8 cellular contexts compared by ENCODE assay signal in the genomic region with DNA sequence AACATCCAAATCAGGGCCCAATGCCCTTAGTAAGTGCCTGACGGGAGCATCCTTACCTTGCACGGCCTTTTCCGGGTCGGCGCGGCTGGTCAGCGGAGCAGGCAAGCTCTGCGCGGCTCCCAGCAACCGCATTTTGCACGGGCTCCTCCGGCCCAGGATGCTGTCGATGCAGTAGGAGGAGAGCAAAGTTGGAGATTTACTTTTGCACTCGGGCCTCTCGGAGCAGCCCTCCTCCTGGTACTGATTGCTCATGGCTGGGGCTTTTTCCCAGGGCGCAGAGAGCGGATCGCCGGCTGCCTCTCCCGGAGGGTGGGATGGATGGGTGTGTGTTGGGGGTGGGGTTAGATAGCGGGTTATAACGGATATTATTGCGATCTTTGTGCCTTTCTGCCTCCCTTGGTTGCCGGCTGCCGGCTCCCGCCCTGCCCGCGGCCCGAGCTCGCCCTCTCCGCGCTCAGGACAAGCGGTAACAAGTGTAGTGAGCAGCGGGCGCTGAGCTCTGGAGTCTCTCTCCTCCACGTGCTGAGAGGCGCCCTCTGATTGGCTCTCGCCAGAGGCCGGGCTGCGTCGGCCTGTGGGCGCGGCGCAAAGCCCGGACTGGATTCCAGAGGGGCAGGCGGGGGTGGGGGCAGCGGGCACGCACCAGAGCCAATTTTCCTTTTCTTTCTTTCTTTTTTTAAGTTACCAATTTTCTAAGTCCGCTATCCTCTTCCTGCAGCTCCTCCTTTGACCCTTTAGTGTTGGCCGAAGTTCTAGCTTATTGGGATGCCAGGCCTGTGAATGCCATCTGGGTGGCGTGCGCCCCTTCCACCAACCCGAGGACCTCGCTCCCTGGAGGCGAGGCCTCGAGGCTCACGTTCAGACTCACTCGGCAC. TPM values are rescaled to one million over a fixed set of nuclear protein-coding genes. Genes with fewer than 3 reads are reported as not detected.
DNase-seq lines count a peak whose midpoint lies in the region; ATAC-seq, FAIRE-seq and TF ChIP-seq lines count a peak whose summit lies in the region.

A gene (minus strand): TSS at position 480 of the 875 bp plus-strand sequence. CDS start 228 bp downstream, at position 252.

- ATAC-seq in natural killer cell: peak; percentile 57 to 61 (median 60)
- ATAC-seq in GM21447 (IDR thresholded peaks at IDR 0.05; ENCODE audit: unreplicated experiment): no peak

- peaks cover 85% of the 10 kb centered on the region for H3K27me3 ChIP-seq in BE2C

- H3K4me1 ChIP-seq in BE2C: no peaks in the 10 kb centered on the region

- TF ChIP-seq CTCF in BE2C (IDR thresholded peaks at IDR 0.05; ENCODE audit: low read depth, low read length) (no peak), GM20000 (IDR thresholded peaks at IDR 0.05; ENCODE audit: extremely low read depth, missing control alignments) (no peak), epithelial cell of esophagus (IDR thresholded peaks at IDR 0.05; ENCODE audit: insufficient read depth, low read depth, low read length, missing control alignments) (no peak), natural killer cell (IDR thresholded peaks at IDR 0.05) (no peak)

- H3K27ac Mint-ChIP-seq in natural killer cell: no peak within 1 kb of the TSS

- intact Hi-C loops in natural killer cell (cut with micrococcal nuclease): no loop called here

- H3K4me3 ChIP-seq in BE2C (ENCODE audit: low read depth, low read length): no peak within 1 kb of the TSS
- no peak within 1 kb of the TSS for H3K4me3 ChIP-seq in epithelial cell of esophagus (ENCODE audit: low read length)

- H3K4me3 Mint-ChIP-seq in natural killer cell: peak within 1 kb of the TSS; percentile 62

- TF ChIP-seq POLR2A in GM12891 (IDR thresholded peaks at IDR 0.05; ENCODE audit: low read depth, low read length): no peak

- H3K27me3 Mint-ChIP-seq in natural killer cell (ENCODE audit: low read depth in 2 of 2): peaks cover 37 to 45% of the 10 kb centered on the region in 2 donors

- DNase-seq in BE2C (peak; percentile 50), GM20000 (ENCODE audit: low spot score) (peak; percentile 82), NCI-H82 treated with DMSO at 0.1 percent for 48 hours (lab: John Stamatoyannopoulos, UW; ENCODE audit: unreplicated experiment) (peak; percentile 25), epithelial cell of esophagus (ENCODE audit: low read depth) (peak; percentile 79), natural killer cell (no peak), NCI-H1694 treated with DMSO at 0.1 percent for 48 hours (lab: John Stamatoyannopoulos, UW) (no peak), GM12891 (ENCODE audit: insufficient read length, low spot score) (no peak)

- H3K4me1 Mint-ChIP-seq in natural killer cell: peaks cover 4 to 22% of the 10 kb centered on the region in 2 donors

- H3K9me3 ChIP-seq in BE2C: no peaks in the 10 kb centered on the region; the same call in 1 of the 2 replicates

- H3K9me3 Mint-ChIP-seq in natural killer cell: no peaks in the 10 kb centered on the region

- no peaks in the 10 kb centered on the region for H3K36me3 Mint-ChIP-seq in natural killer cell

- no peak for FAIRE-seq in GM12891 (lab: Jason Lieb, UNC)

- H3K36me3 ChIP-seq in BE2C: no peaks in the 10 kb centered on the region

TF ChIP-seq in GM12891, 5 proteins besides CTCF, POLR2A, EP300 and RAD21:
- TF ChIP-seq POLR2AphosphoS5 (IDR thresholded peaks at IDR 0.05; ENCODE audit: low read depth, low read length) (no peak), TAF1 (IDR thresholded peaks at IDR 0.05; ENCODE audit: low read depth, low read length) (no peak)
TF ChIP-seq in GM12891: peak in this region for 0.

RNA-seq across cellular contexts. Expression of the gene that starts here (rescaled TPM):
- not detected for polyA plus RNA-seq in BE2C (2012; ENCODE audit: insufficient read depth, insufficient read length, low read depth)
- not detected for total RNA-seq in natural killer cell
- polyA plus RNA-seq in GM12891 (2012; ENCODE audit: low read depth, missing spikeins): not detected

Comparison
In these comparisons a context has a peak if more than half of its experiments do, and no peak if none do; other contexts are left out.
1. Peak in ATAC-seq in natural killer cell; RNA of the gene not detected or under 1 TPM.
2. DNase-seq: peak in BE2C (single experiment), GM20000 (single experiment), NCI-H82 treated with DMSO at 0.1 percent for 48 hours (single experiment) and epithelial cell of esophagus (single experiment); none in natural killer cell (single experiment), NCI-H1694 treated with DMSO at 0.1 percent for 48 hours (single experiment) and GM12891 (single experiment).